Comparison of ENCODE assay signal across 9 cellular contexts in genomic region chr21:26140185-26140584, GRCh38. TPM values are rescaled to one million over a fixed set of nuclear protein-coding genes. Genes with fewer than 3 reads are reported as not detected.
DNase-seq lines count a peak whose midpoint lies in the region; ATAC-seq, FAIRE-seq and TF ChIP-seq lines count a peak whose summit lies in the region.
"Had no signal": no experiment of that assay in that cellular context is flagged by ENCODE, and none has a peak within 500 bp of the region (broad histone marks: within the 10 kb centered on the region; RNA-seq: fewer than 3 reads in every experiment).

No MANE protein-coding gene starts in this region.

- intact Hi-C loops in sciatic nerve (cut with DNase I) = no loop called here

- peaks cover 26% of the 10 kb centered on the region for H3K4me1 ChIP-seq in SJSA1 (replicated peaks)
- peaks cover 12% of the 10 kb centered on the region for H3K4me1 ChIP-seq in foreskin keratinocyte

- no peaks in the 10 kb centered on the region for H3K9me3 ChIP-seq in SJSA1 (replicated peaks)

- no peak for TF ChIP-seq CTCF in foreskin keratinocyte (conservative IDR thresholded peaks at IDR 0.05)

- ATAC-seq in foreskin keratinocyte = peak; percentile 57
- peak; percentile 77 for ATAC-seq in sciatic nerve

- H3K4me3 ChIP-seq in SJSA1 = no peak overlapping the region

- H3K27me3 ChIP-seq in SJSA1 (replicated peaks) = no peaks in the 10 kb centered on the region
- no peaks in the 10 kb centered on the region for H3K27me3 ChIP-seq in foreskin keratinocyte

- peak overlapping the region; percentile 85 for H3K27ac ChIP-seq in SJSA1
- H3K27ac ChIP-seq in foreskin keratinocyte = no peak overlapping the region

- no peak for TF ChIP-seq POLR2A in H54 (IDR thresholded peaks at IDR 0.05; ENCODE audit: low read depth, low read length)

- peak; percentile 98 for FAIRE-seq in H54 (lab: Jason Lieb, UNC)

- DNase-seq in H54 (ENCODE audit: insufficient read length, low spot score) (peak; percentile 63), SJSA1 (ENCODE audit: low read depth in 1 of 2, low spot score in 2 of 2) (peak; percentile 81 to 82), foreskin keratinocyte (peak in 1 of 2 donors; percentile 54), sciatic nerve (ENCODE audit: low spot score) (no peak), GM19240 (ENCODE audit: insufficient read length, low spot score) (no peak), NCI-H1436 (lab: John Stamatoyannopoulos, UW) (no peak), NCI-H2081 (lab: John Stamatoyannopoulos, UW) (no peak)
- no peak for DNase-seq in stimulated activated CD4-positive, alpha-beta T cell treated with anti-CD3 and anti-CD28 coated beads, Interleukin-4, amount 100 ng/mL, for 4 hours
- DNase-seq: cerebellar nuclear complex had no signal

- H3K36me3 ChIP-seq in SJSA1 = peaks cover 11% of the 10 kb centered on the region; the same call in 1 of the 2 replicates

RNA-seq across cellular contexts. Expression of gene APP, which starts 30.4 kb away (rescaled TPM):
- total RNA-seq in SJSA1 (2014; rRNA removed; shearing (Covaris generic)) = 177 and 221 TPM in 2 replicates
- total RNA-seq in foreskin keratinocyte (472 and 479 TPM in 2 replicates), sciatic nerve (497 TPM)
- 270 TPM in 2 replicates for polyA plus RNA-seq in foreskin keratinocyte

Comparison
In these comparisons a context has a peak if more than half of its experiments do, and no peak if none do; other contexts are left out.
1. DNase-seq: peak in H54 (single experiment) and SJSA1 (2 of 2); none in sciatic nerve (single experiment), GM19240 (single experiment), NCI-H1436 (single experiment), stimulated activated CD4-positive, alpha-beta T cell treated with anti-CD3 and anti-CD28 coated beads, Interleukin-4, amount 100 ng/mL, for 4 hours (0 of 2) and NCI-H2081 (0 of 2).